In genomic region chr5:59257488-59258400, GRCh38 we compare ENCODE assay signal across 15 cellular contexts.
"Had no signal": no experiment of that assay in that cellular context is flagged by ENCODE, and none has a peak within 500 bp of the region (broad histone marks: within the 10 kb centered on the region; RNA-seq: fewer than 3 reads in every experiment).

No MANE protein-coding gene starts in this region.

- H3K36me3 Mint-ChIP-seq: activated naive CD8-positive, alpha-beta T cell; brain; naive thymus-derived CD4-positive, alpha-beta T cell had no signal

- DNase-seq: activated CD4-positive, alpha-beta T cell treated with anti-CD3 and anti-CD28 coated beads, Interleukin-2, amount 50 U/mL, for 48 hours; activated CD4-positive, CD25-positive, alpha-beta regulatory T cell treated with anti-CD3 and anti-CD28 coated beads, Interleukin-2, amount 50 U/mL, for 72 hours; activated gamma-delta T cell; activated T-cell treated with anti-CD3 and anti-CD28 coated beads, Interleukin-2, amount 50 U/mL, for 4 hours; amygdala; endodermal cell; erythroblast; naive thymus-derived CD4-positive, alpha-beta T cell; nucleus accumbens; SIG-M5; T-helper 2 cell had no signal

- H3K9me3 ChIP-seq: tibial nerve had no signal

- H3K9me3 Mint-ChIP-seq: brain; dendritic cell treated with granulocyte-macrophage colony-stimulating factor and Interleukin-4, amounts not matched to agents 40 ng/mL and 50 ng/mL, for 4 days; endodermal cell had no signal

- H3K36me3 ChIP-seq: tibial nerve had no signal

- H3K27ac ChIP-seq: tibial nerve had no signal

- H3K4me3 Mint-ChIP-seq: activated naive CD8-positive, alpha-beta T cell; activated T-cell treated with anti-CD3 and anti-CD28 coated beads, Interleukin-2, amount 50 U/mL, for 4 hours; brain; dendritic cell treated with granulocyte-macrophage colony-stimulating factor and Interleukin-4, amounts not matched to agents 40 ng/mL and 50 ng/mL, for 4 days; endodermal cell; naive thymus-derived CD4-positive, alpha-beta T cell had no signal

- H3K4me3 ChIP-seq: tibial nerve had no signal

- H3K27ac Mint-ChIP-seq: activated naive CD8-positive, alpha-beta T cell; dendritic cell treated with granulocyte-macrophage colony-stimulating factor and Interleukin-4, amounts not matched to agents 40 ng/mL and 50 ng/mL, for 4 days; endodermal cell; naive thymus-derived CD4-positive, alpha-beta T cell had no signal

- H3K4me1 Mint-ChIP-seq: naive thymus-derived CD4-positive, alpha-beta T cell had no signal

- H3K27me3 ChIP-seq: tibial nerve had no signal

- ATAC-seq: activated T-cell treated with anti-CD3 and anti-CD28 coated beads, Interleukin-2, amount 50 U/mL, for 4 hours; naive thymus-derived CD4-positive, alpha-beta T cell had no signal

- H3K27me3 Mint-ChIP-seq: brain; dendritic cell treated with granulocyte-macrophage colony-stimulating factor and Interleukin-4, amounts not matched to agents 40 ng/mL and 50 ng/mL, for 4 days had no signal
